ENCODE assay signal across 2 cellular contexts in the genomic region with DNA sequence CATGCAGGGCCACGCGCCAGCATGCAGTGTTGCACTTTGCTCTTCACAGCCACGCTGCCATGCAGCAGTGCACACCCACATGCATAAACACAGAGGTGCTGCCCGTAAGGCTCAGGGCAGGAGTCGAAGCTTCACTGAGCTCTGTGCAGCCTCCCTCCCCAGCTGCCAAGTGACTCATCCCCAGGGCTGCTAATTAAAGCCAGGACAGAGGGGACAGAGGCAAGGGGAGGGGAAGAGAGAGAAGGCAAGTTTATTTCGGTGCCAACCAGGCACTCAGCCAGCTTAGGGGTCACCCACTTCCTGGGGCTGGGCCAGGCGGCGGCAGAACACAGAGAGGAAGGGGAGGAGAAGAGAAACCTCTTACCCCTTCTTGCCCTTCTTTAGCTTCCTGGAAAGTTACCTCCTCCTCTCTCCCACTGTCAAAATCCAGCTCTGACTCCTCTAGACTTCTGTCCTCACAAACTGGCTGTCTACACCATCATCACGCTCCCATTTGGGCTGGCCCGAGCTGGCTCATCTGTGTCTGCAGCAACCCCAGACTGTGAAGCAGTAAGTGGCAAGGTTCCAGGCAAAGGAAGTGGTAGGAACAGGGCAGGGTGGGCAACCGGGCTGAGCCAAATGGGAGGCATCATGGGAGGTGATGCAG.
TF ChIP-seq lines count a peak whose summit lies in the region.

No MANE protein-coding gene starts in this region.

TF ChIP-seq in SK-N-SH treated with all-trans-retinoic acid at 6 μM for 48 hours, 23 proteins besides CTCF, POLR2A, EP300 and RAD21 (continued from another document):
- no peak for TF ChIP-seq OSR1 (CRISPR knock-in tag; IDR thresholded peaks at IDR 0.05)
- no peak for TF ChIP-seq ZNF8 (CRISPR knock-in tag; IDR thresholded peaks at IDR 0.05)
- TF ChIP-seq TCF4 (CRISPR knock-in tag; IDR thresholded peaks at IDR 0.05; ENCODE audit: borderline replicate concordance): peak; percentile 64; the same call in 1 of the 2 replicates
- no peak for TF ChIP-seq POU6F1 (CRISPR knock-in tag; IDR thresholded peaks at IDR 0.05; ENCODE audit: borderline replicate concordance, low read depth)
- TF ChIP-seq GLIS3 (CRISPR knock-in tag; IDR thresholded peaks at IDR 0.05): no peak
- TF ChIP-seq SNAI2 (CRISPR knock-in tag; IDR thresholded peaks at IDR 0.05): no peak
- TF ChIP-seq ZFP3 (CRISPR knock-in tag; IDR thresholded peaks at IDR 0.05): peak; percentile 78; the same call in 1 of the 2 replicates
- no peak for TF ChIP-seq ZC3H10 (CRISPR knock-in tag; IDR thresholded peaks at IDR 0.05)

TF ChIP-seq in WTC11, 78 proteins besides CTCF, POLR2A, EP300 and RAD21 (continued from another document):
- TF ChIP-seq ATF1 (CRISPR knock-in tag; IDR thresholded peaks at IDR 0.05) (no peak), CBFB (CRISPR knock-in tag; IDR thresholded peaks at IDR 0.05; ENCODE audit: low read depth) (no peak), ZNF219 (CRISPR knock-in tag; IDR thresholded peaks at IDR 0.05; ENCODE audit: borderline replicate concordance) (no peak)
- TF ChIP-seq, protein P1, sequence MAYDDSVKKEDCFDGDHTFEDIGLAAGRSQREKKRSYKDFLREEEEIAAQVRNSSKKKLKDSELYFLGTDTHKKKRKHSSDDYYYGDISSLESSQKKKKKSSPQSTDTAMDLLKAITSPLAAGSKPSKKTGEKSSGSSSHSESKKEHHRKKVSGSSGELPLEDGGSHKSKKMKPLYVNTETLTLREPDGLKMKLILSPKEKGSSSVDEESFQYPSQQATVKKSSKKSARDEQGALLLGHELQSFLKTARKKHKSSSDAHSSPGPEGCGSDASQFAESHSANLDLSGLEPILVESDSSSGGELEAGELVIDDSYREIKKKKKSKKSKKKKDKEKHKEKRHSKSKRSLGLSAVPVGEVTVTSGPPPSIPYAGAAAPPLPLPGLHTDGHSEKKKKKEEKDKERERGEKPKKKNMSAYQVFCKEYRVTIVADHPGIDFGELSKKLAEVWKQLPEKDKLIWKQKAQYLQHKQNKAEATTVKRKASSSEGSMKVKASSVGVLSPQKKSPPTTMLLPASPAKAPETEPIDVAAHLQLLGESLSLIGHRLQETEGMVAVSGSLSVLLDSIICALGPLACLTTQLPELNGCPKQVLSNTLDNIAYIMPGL (CRISPR knock-in tag; IDR thresholded peaks at IDR 0.05): no peak
- TF ChIP-seq, protein P2, sequence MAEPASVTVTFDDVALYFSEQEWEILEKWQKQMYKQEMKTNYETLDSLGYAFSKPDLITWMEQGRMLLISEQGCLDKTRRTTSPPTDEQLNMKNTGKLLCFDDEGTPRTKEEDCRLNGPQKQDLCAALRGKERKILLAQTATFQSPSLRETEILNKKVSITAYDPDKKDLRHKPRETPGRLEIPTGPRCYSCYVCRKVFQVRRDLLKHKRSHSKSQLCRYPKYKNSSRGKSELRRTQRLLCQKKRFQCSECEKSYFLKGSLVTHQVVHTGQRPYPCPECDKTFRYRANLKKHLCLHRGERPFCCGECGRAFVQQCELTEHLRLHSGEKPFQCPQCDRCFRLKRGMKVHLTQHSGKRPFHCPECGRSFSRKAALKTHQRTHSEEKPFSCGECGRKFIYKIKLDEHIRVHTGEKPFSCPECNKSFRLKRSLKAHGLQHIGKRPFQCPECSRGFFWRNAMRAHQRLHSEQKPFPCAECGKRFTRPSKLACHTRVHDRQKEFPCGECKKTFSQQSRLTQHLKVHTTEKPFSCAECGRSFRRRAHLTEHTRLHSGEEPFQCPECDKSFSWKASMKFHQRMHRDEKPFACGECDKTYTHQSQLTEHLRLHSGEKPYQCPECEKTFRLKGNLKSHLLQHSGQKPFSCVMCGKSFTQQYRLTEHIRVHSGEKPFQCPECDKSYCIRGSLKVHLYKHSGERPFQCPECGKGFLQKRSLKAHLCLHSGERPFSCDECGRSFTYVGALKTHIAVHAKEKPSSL (CRISPR knock-in tag; conservative IDR thresholded peaks at IDR 0.05): no peak
TF ChIP-seq in WTC11: peak in this region for 0.
